ENCODE assay signal across 8 cellular contexts in the genomic region with DNA sequence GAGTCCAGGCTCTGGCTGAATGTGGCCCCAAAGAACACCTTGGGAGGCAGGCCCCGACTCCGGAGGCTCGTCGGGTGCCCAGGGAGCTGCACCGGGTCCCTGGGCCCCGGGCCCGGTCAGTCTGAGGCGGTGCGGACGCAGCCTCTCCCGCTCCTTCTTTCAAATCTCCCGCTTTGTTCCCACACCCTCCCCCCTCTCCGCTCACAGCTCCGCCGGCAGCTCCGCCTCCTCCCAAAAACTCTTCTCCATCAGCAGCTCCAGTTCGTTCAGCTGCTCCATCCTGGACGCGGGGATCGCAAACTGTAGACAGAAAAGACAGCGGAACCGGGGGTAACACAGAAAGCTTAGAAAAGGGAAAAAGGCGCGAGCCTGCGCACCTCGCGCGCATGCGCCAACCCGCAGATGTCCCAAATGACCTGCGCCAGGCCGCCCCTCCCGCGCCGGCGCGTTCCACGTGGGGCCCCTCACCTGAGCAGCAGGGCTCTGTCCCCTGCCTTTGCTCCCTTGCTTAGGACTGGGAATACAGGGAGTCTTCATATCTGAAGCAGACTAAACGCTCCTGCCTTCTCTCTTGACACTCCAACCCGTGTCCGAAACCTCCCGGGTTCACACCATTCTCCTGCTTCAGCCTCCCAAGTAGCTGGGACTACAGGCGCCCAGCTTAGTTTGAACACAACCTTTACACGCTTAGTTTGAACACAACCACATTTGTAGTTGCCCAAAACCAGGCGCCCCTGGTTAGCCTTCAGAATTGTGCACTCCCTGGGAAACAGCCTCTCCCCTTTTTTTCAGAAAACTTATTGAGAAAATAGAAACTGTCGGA. TPM values are rescaled to one million over a fixed set of nuclear protein-coding genes. Genes with fewer than 3 reads are reported as not detected.
A peak's percentile ranks its signal among the peaks of the same experiment; 100 is the strongest.
DNase-seq lines count a peak whose midpoint lies in the region; ATAC-seq, FAIRE-seq and TF ChIP-seq lines count a peak whose summit lies in the region.

DNA2 (minus strand) TSS at position 388 of the 823 bp plus-strand sequence; CDS start at position 279, 109 bp downstream.

- H3K9me3 ChIP-seq in left lung = no peaks in the 10 kb centered on the region

- no peaks in the 10 kb centered on the region for H3K27me3 ChIP-seq in left lung

- H3K27ac ChIP-seq in left lung = peak within 1 kb of the TSS in 1 of 2 donors; percentile 30

- peak within 1 kb of the TSS; percentile 43 to 64 for H3K4me3 ChIP-seq in left lung

- peaks cover 6 to 22% of the 10 kb centered on the region in 2 donors for H3K4me1 ChIP-seq in left lung

- TF ChIP-seq CTCF in left lung (IDR thresholded peaks at IDR 0.05) = no peak

- peak; percentile 85 for FAIRE-seq in GM19239 (lab: Jason Lieb, UNC)

- intact Hi-C loops in left lung (cut with DNase I) = no loop called here

- ATAC-seq in HG03439 (IDR thresholded peaks at IDR 0.05; ENCODE audit: unreplicated experiment) = peak; percentile 87
- peak; percentile 93 for ATAC-seq in left lung

- DNase-seq in C1 segment of cervical spinal cord (lab: John Stamatoyannopoulos, UW) (peak in 13 of 14 donors; percentile 9 to 82 (median 60)), GM19239 (ENCODE audit: insufficient read length, low spot score) (peak; percentile 89), NCI-H526 treated with DMSO at 0.1 percent for 48 hours (lab: John Stamatoyannopoulos, UW) (peak; percentile 58), dedifferentiated amniotic fluid mesenchymal stem cell (ENCODE audit: extremely low spot score) (peak; percentile 20), left lung (peak; percentile 74 to 90)
- peak; percentile 57 for DNase-seq in activated CD4-positive, alpha-beta T cell treated with anti-CD3 and anti-CD28 coated beads, Interleukin-2, amount 50 U/mL, for 1 hour
- peak; percentile 80 for DNase-seq in stimulated activated CD4-positive, alpha-beta T cell treated with anti-CD3 and anti-CD28 coated beads, Interleukin-4, amount 100 ng/mL, for 1 hour

- peaks cover 0 to 13% of the 10 kb centered on the region in 2 donors for H3K36me3 ChIP-seq in left lung

RNA-seq across cellular contexts. Expression of gene DNA2, which starts in this region (rescaled TPM):
- total RNA-seq in left lung = 1 to 10 TPM; 7.2 to 8.7 TPM

Comparison
In these comparisons a context has a peak if more than half of its experiments do, and no peak if none do; other contexts are left out.
1. DNase-seq: peak in every context shown above with its lines; median percentile 89 in GM19239; 82 in left lung; 80 in stimulated activated CD4-positive, alpha-beta T cell treated with anti-CD3 and anti-CD28 coated beads, Interleukin-4, amount 100 ng/mL, for 1 hour; 60 in C1 segment of cervical spinal cord; 58 in NCI-H526 treated with DMSO at 0.1 percent for 48 hours; 57 in activated CD4-positive, alpha-beta T cell treated with anti-CD3 and anti-CD28 coated beads, Interleukin-2, amount 50 U/mL, for 1 hour; 20 in dedifferentiated amniotic fluid mesenchymal stem cell.